9 cellular contexts compared by ENCODE assay signal in the genomic region with DNA sequence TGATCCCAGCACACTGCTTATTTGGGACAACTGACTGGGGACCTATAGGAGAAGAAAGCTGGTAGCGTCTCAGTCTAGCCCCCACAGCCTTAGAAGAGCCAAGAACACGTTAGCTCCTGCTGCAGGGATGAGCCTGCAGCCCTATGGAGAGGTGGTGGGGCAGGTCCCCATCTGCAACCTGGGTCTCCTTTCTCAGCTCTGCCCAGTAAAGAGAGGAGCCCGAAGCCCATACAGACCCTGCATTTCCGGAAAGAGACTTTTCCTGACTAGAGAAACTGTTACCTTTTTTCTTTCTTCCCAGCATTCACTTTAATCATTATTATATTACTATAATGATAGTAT. TPM values are rescaled to one million over a fixed set of nuclear protein-coding genes. Genes with fewer than 3 reads are reported as not detected.
DNase-seq lines count a peak whose midpoint lies in the region; ATAC-seq and TF ChIP-seq lines count a peak whose summit lies in the region.
"Had no signal": no experiment of that assay in that cellular context is flagged by ENCODE, and none has a peak within 500 bp of the region (broad histone marks: within the 10 kb centered on the region; RNA-seq: fewer than 3 reads in every experiment).

No MANE protein-coding gene starts in this region.

- H3K36me3 ChIP-seq in ascending aorta, result peaks cover 19 to 23% of the 10 kb centered on the region in 2 donors
- peaks cover 0 to 19% (median 2%) of the 10 kb centered on the region in 4 donors for H3K36me3 ChIP-seq in right lobe of liver
- no peaks in the 10 kb centered on the region for H3K36me3 ChIP-seq in uterus

- intact Hi-C loops in ascending aorta (cut with DNase I) (loop anchor here (5.0 kb wide), 1 partner anchor 245 kb away; a partner anchor contains a TSS), right lobe of liver (cut with DNase I) (no loop called here), uterus (cut with DNase I; ENCODE audit: low total_unique reads) (no loop called here)

- H3K4me3 ChIP-seq in GM08714 (ENCODE audit: low read length), result peak overlapping the region; percentile 89
- peak overlapping the region; percentile 89 to 98 for H3K4me3 ChIP-seq in ascending aorta
- peak overlapping the region; percentile 77 to 99 (median 84) for H3K4me3 ChIP-seq in right lobe of liver
- H3K4me3 ChIP-seq in uterus, result peak overlapping the region; percentile 87 to 90

- H3K27me3 ChIP-seq in ascending aorta, result no peaks in the 10 kb centered on the region
- no peaks in the 10 kb centered on the region for H3K27me3 ChIP-seq in right lobe of liver
- H3K27me3 ChIP-seq in uterus, result no peaks in the 10 kb centered on the region

- ATAC-seq in HG03159 (IDR thresholded peaks at IDR 0.05; ENCODE audit: unreplicated experiment) (peak; percentile 5), right lobe of liver (peak in 2 of 4 donors; percentile 5 to 6), GM19328 (IDR thresholded peaks at IDR 0.05; ENCODE audit: unreplicated experiment) (no peak), GM19023 (IDR thresholded peaks at IDR 0.05; ENCODE audit: unreplicated experiment) (no peak)

- DNase-seq in ascending aorta (ENCODE audit: low spot score in 2 of 2), result no peak
- no peak for DNase-seq in right lobe of liver
- no peak for DNase-seq in uterus
- DNase-seq in T-helper 9 cell, result no peak

- 14% methylated on average over 3 of the region's 4 CpGs for WGBS in right lobe of liver (ENCODE audit: insufficient coverage, low coverage, low lambda C conversion rate, missing lambda C conversion rate)

- TF ChIP-seq POLR2A in right lobe of liver (IDR thresholded peaks at IDR 0.05) (no peak), uterus (IDR thresholded peaks at IDR 0.05) (no peak)

- H3K4me1 ChIP-seq in ascending aorta (peaks cover 10 to 11% of the 10 kb centered on the region in 2 donors), right lobe of liver (peaks cover 0 to 6% (median 0%) of the 10 kb centered on the region in 4 donors), uterus (no peaks in the 10 kb centered on the region)

- no peaks in the 10 kb centered on the region for H3K9me3 ChIP-seq in ascending aorta
- H3K9me3 ChIP-seq in right lobe of liver, result no peaks in the 10 kb centered on the region
- H3K9me3 ChIP-seq in uterus, result no peaks in the 10 kb centered on the region

- TF ChIP-seq CTCF in ascending aorta (IDR thresholded peaks at IDR 0.05), result no peak
- TF ChIP-seq CTCF in right lobe of liver (IDR thresholded peaks at IDR 0.05), result no peak
- TF ChIP-seq CTCF in uterus (IDR thresholded peaks at IDR 0.05), result no peak

- H3K27ac ChIP-seq in ascending aorta, result peak overlapping the region in 1 of 2 donors; percentile 80
- peak overlapping the region in 1 of 3 donors; percentile 77 for H3K27ac ChIP-seq in right lobe of liver
- peak overlapping the region; percentile 75 to 84 for H3K27ac ChIP-seq in uterus

RNA-seq across cellular contexts. Expression of a gene that starts 0.8 kb away (rescaled TPM):
- total RNA-seq in ascending aorta (31.7 TPM), right lobe of liver (10 to 100 TPM; 11.3 to 15.2 (median 13.7) TPM), uterus (10 to 100 TPM; 20.2 to 70.3 (median 45.4) TPM)

RNA-seq across cellular contexts. Expression of a gene that starts 32.0 kb away (rescaled TPM):
- total RNA-seq in ascending aorta (not detected), right lobe of liver (not detected), uterus (not detected)
- total RNA-seq: LHCN-M2 had no signal

RNA-seq across cellular contexts. Expression of a gene that starts 52.1 kb away (rescaled TPM):
- 1.8 TPM for total RNA-seq in ascending aorta
- 100 to 1,000 TPM; 160 to 378 (median 305) TPM for total RNA-seq in right lobe of liver
- 10 to 100 TPM in 1 of 4 donors, 1 to 10 TPM in 3; 1.0 to 11.0 (median 6.7) TPM for total RNA-seq in uterus

Comparison
In these comparisons a context has a peak if more than half of its experiments do, and no peak if none do; other contexts are left out.
1. RNA of a gene that starts 52.1 kb away (total RNA-seq): 160 to 378 TPM in right lobe of liver; 1.0 to 11.0 TPM in uterus and 1.8 TPM in ascending aorta (single experiment); every median in the first group is over 10 times any median in the second.
2. Peak in every context shown above with its lines, with median percentiles within 50 percentile points of each other: H3K4me3 ChIP-seq.